ENCODE assay signal across 26 cellular contexts in genomic region chr3:127287840-127288239, GRCh38. TPM values are rescaled to one million over a fixed set of nuclear protein-coding genes. Genes with fewer than 3 reads are reported as not detected.
DNase-seq lines count a peak whose midpoint lies in the region; ATAC-seq, FAIRE-seq and TF ChIP-seq lines count a peak whose summit lies in the region.
"Had no signal": no experiment of that assay in that cellular context is flagged by ENCODE, and none has a peak within 500 bp of the region (broad histone marks: within the 10 kb centered on the region; RNA-seq: fewer than 3 reads in every experiment).

Gene PRR20G, minus strand, starts transcription at chr3:127288046. Its CDS starts 681 bp downstream, at chr3:127287365.

- H3K14ac ChIP-seq in H1 (ENCODE audit: insufficient read length), result no peak within 1 kb of the TSS

- H3K27me3 ChIP-seq in Loucy (ENCODE audit: insufficient read depth, low read length, poor library complexity, severe bottlenecking), result no peaks in the 10 kb centered on the region
- H3K27me3 ChIP-seq in H1 (replicated peaks in 1 of 4; ENCODE audit: control insufficient read depth in 3 of 4, extremely low read depth in 1 of 4, insufficient read depth in 3 of 4, low read length in 3 of 4), result no peaks in the 10 kb centered on the region
- H3K27me3 ChIP-seq in testis, result no peaks in the 10 kb centered on the region
- H3K27me3 ChIP-seq: brain microvascular endothelial cell, thyroid gland had no signal

- H2BK120ac ChIP-seq in H1 (replicated peaks; ENCODE audit: low read depth, low read length), result no peak within 1 kb of the TSS

- H3K79me1 ChIP-seq in H1 (ENCODE audit: low read depth, low read length), result no peaks in the 10 kb centered on the region

- H3K27ac Mint-ChIP-seq in activated CD8-positive, alpha-beta T cell treated with anti-CD3 and anti-CD28 coated beads, Interleukin-2, amount 10 ng/mL, durations not matched to agents 7 days and 5 days, result no peak within 1 kb of the TSS
- no peak within 1 kb of the TSS for H3K27ac Mint-ChIP-seq in activated CD8-positive, alpha-beta T cell treated with anti-CD3 and anti-CD28 coated beads for 36 hours
- no peak within 1 kb of the TSS for H3K27ac Mint-ChIP-seq in T-helper 2 cell treated with Interferon-gamma antibody and Interleukin-4, amounts not matched to agents 5 μg/mL and 100 μg/mL, for 36 hours
- H3K27ac Mint-ChIP-seq: activated CD4-positive, alpha-beta T cell treated with anti-CD3 and anti-CD28 coated beads for 36 hours; activated naive CD8-positive, alpha-beta T cell treated with anti-CD3 and anti-CD28 coated beads, Interleukin-2, amount 50 U/mL, for 24 hours; CD4-positive, alpha-beta T cell; nephron progenitor cell had no signal

- H3K4ac ChIP-seq in H1 (replicated peaks; ENCODE audit: insufficient read length, low read depth, low read length), result no peak within 1 kb of the TSS

- H3K4me2 ChIP-seq in Loucy (ENCODE audit: low read depth, low read length, poor library complexity, severe bottlenecking) (no peak within 1 kb of the TSS), H1 (ENCODE audit: insufficient read depth in 1 of 2, low read depth in 2 of 2, low read length in 2 of 2) (no peak within 1 kb of the TSS)

- intact Hi-C loops in activated CD8-positive, alpha-beta T cell treated with anti-CD3 and anti-CD28 coated beads for 36 hours (cut with micrococcal nuclease), result no loop called here
- intact Hi-C loops in testis (cut with DNase I; ENCODE audit: low total_unique reads), result no loop called here

- H2BK5ac ChIP-seq in H1 (ENCODE audit: low read depth, low read length), result no peak within 1 kb of the TSS

- H3K36me3 ChIP-seq in Loucy (ENCODE audit: insufficient read depth, low read length), result no peaks in the 10 kb centered on the region
- H3K36me3 ChIP-seq in H1 (ENCODE audit: control insufficient read depth in 2 of 4, insufficient read depth in 4 of 4, low read length in 3 of 4), result no peaks in the 10 kb centered on the region
- H3K36me3 ChIP-seq in testis (ENCODE audit: low read depth, missing control alignments), result no peaks in the 10 kb centered on the region
- H3K36me3 ChIP-seq: brain microvascular endothelial cell, prostate gland, thyroid gland had no signal

- no peak within 1 kb of the TSS for H4K8ac ChIP-seq in H1 (ENCODE audit: extremely low read depth, insufficient read depth, low read length)

- no peak within 1 kb of the TSS for H3K23ac ChIP-seq in H1 (ENCODE audit: insufficient read length)

- H4K91ac ChIP-seq in H1 (replicated peaks; ENCODE audit: insufficient read length, low read length), result no peak within 1 kb of the TSS

- no peak within 1 kb of the TSS for H3K18ac ChIP-seq in H1 (ENCODE audit: extremely low read depth, low read length)

- no peaks in the 10 kb centered on the region for H3K23me2 ChIP-seq in H1 (ENCODE audit: low read depth, low read length)

- no peak within 1 kb of the TSS for H3K4me3 Mint-ChIP-seq in activated CD8-positive, alpha-beta T cell treated with anti-CD3 and anti-CD28 coated beads, Interleukin-2, amount 10 ng/mL, durations not matched to agents 7 days and 5 days
- no peak within 1 kb of the TSS for H3K4me3 Mint-ChIP-seq in activated CD8-positive, alpha-beta T cell treated with anti-CD3 and anti-CD28 coated beads for 36 hours
- H3K4me3 Mint-ChIP-seq in T-helper 2 cell treated with Interferon-gamma antibody and Interleukin-4, amounts not matched to agents 5 μg/mL and 100 μg/mL, for 36 hours, result no peak within 1 kb of the TSS
- H3K4me3 Mint-ChIP-seq: activated CD4-positive, alpha-beta T cell treated with anti-CD3 and anti-CD28 coated beads for 36 hours; activated naive CD8-positive, alpha-beta T cell treated with anti-CD3 and anti-CD28 coated beads, Interleukin-2, amount 50 U/mL, for 24 hours; CD4-positive, alpha-beta T cell; nephron progenitor cell had no signal

- H3K9me3 Mint-ChIP-seq in activated CD8-positive, alpha-beta T cell treated with anti-CD3 and anti-CD28 coated beads, Interleukin-2, amount 10 ng/mL, durations not matched to agents 7 days and 5 days (ENCODE audit: insufficient read depth), result no peaks in the 10 kb centered on the region
- H3K9me3 Mint-ChIP-seq in activated CD8-positive, alpha-beta T cell treated with anti-CD3 and anti-CD28 coated beads for 36 hours, result peaks cover 8% of the 10 kb centered on the region
- H3K9me3 Mint-ChIP-seq in T-helper 2 cell treated with Interferon-gamma antibody and Interleukin-4, amounts not matched to agents 5 μg/mL and 100 μg/mL, for 36 hours, result no peaks in the 10 kb centered on the region

- H3K4me1 Mint-ChIP-seq in activated CD8-positive, alpha-beta T cell treated with anti-CD3 and anti-CD28 coated beads, Interleukin-2, amount 10 ng/mL, durations not matched to agents 7 days and 5 days (ENCODE audit: low read depth), result no peaks in the 10 kb centered on the region
- no peaks in the 10 kb centered on the region for H3K4me1 Mint-ChIP-seq in activated CD8-positive, alpha-beta T cell treated with anti-CD3 and anti-CD28 coated beads for 36 hours (ENCODE audit: low read depth)
- H3K4me1 Mint-ChIP-seq in T-helper 2 cell treated with Interferon-gamma antibody and Interleukin-4, amounts not matched to agents 5 μg/mL and 100 μg/mL, for 36 hours (ENCODE audit: low read depth), result no peaks in the 10 kb centered on the region
- H3K4me1 Mint-ChIP-seq: activated CD4-positive, alpha-beta T cell treated with anti-CD3 and anti-CD28 coated beads for 36 hours; activated naive CD8-positive, alpha-beta T cell treated with anti-CD3 and anti-CD28 coated beads, Interleukin-2, amount 50 U/mL, for 24 hours; nephron progenitor cell had no signal

- TF ChIP-seq RAD21 in H1 (IDR thresholded peaks at IDR 0.05 in 1 of 2, conservative IDR thresholded peaks at IDR 0.05 in 1 of 2; ENCODE audit: low read depth in 2 of 2, low read length in 2 of 2), result peak in 1 of 2 experiments; percentile 32; a peak in 1 of 4 replicates

- H3K79me2 ChIP-seq in Loucy (ENCODE audit: insufficient read depth, low read length) (no peaks in the 10 kb centered on the region), H1 (ENCODE audit: control insufficient read depth in 1 of 2, insufficient read depth in 2 of 2, low read length in 2 of 2) (no peaks in the 10 kb centered on the region)

- no peak within 1 kb of the TSS for H2AK5ac ChIP-seq in H1 (ENCODE audit: low read depth, low read length)

- no peak within 1 kb of the TSS for H3K9ac ChIP-seq in Loucy (ENCODE audit: low read depth, low read length, poor library complexity, severe bottlenecking)
- no peak within 1 kb of the TSS for H3K9ac ChIP-seq in H1 (replicated peaks in 1 of 4; ENCODE audit: extremely low read depth in 1 of 4, low read depth in 3 of 4, low read length in 3 of 4)

- DNase-seq in activated CD8-positive, alpha-beta T cell treated with anti-CD3 and anti-CD28 coated beads, Interleukin-2, amount 10 ng/mL, durations not matched to agents 7 days and 5 days, result peak; percentile 26
- DNase-seq in activated CD8-positive, alpha-beta T cell treated with anti-CD3 and anti-CD28 coated beads for 36 hours, result no peak
- no peak for DNase-seq in H1 (ENCODE audit: low read depth in 1 of 2, low spot score in 2 of 2)
- DNase-seq in testis, result peak; percentile 81
- no peak for DNase-seq in GM10248 (ENCODE audit: extremely low spot score)
- DNase-seq in T-helper 2 cell treated with Interferon-gamma antibody and Interleukin-4, amounts not matched to agents 5 μg/mL and 100 μg/mL, for 36 hours (ENCODE audit: low spot score), result no peak
- DNase-seq: activated CD4-positive, alpha-beta T cell treated with anti-CD3 and anti-CD28 coated beads for 36 hours; activated CD8-positive, alpha-beta memory T cell treated with anti-CD3 and anti-CD28 coated beads, Interleukin-2, amount 50 U/mL, for 48 hours; activated effector memory CD4-positive, alpha-beta T cell treated with Interleukin-2 at 50 U/mL for 16 hours; activated naive CD8-positive, alpha-beta T cell treated with anti-CD3 and anti-CD28 coated beads, Interleukin-2, amount 50 U/mL, for 24 hours; brain microvascular endothelial cell; CD4-positive, alpha-beta T cell; midbrain; NCI-H2029 treated with DMSO at 0.1 percent for 48 hours; NCI-H446 treated with DMSO at 0.1 percent for 48 hours; nephron progenitor cell; NK-92 treated with Interleukin-12 subunit alpha and Interleukin-12 subunit beta, amount 100 ng/mL, for 24 hours; RPMI8226; stimulated activated CD4-positive, alpha-beta T cell treated with anti-CD3 and anti-CD28 coated beads, Interleukin-1b, Interleukin-23, amount 100 ng/mL, for 48 hours; stimulated activated naive CD4-positive, alpha-beta T cell treated with Interleukin-2 at 50 U/mL for 16 hours; thyroid gland had no signal

- H3K27me3 Mint-ChIP-seq in activated CD8-positive, alpha-beta T cell treated with anti-CD3 and anti-CD28 coated beads, Interleukin-2, amount 10 ng/mL, durations not matched to agents 7 days and 5 days (ENCODE audit: low read depth), result no peaks in the 10 kb centered on the region
- H3K27me3 Mint-ChIP-seq in activated CD8-positive, alpha-beta T cell treated with anti-CD3 and anti-CD28 coated beads for 36 hours, result no peaks in the 10 kb centered on the region
- H3K27me3 Mint-ChIP-seq in T-helper 2 cell treated with Interferon-gamma antibody and Interleukin-4, amounts not matched to agents 5 μg/mL and 100 μg/mL, for 36 hours (ENCODE audit: low read depth), result no peaks in the 10 kb centered on the region

- H2AFZ ChIP-seq in Loucy (ENCODE audit: low read length) (no peak within 1 kb of the TSS), H1 (ENCODE audit: low read length) (peak within 1 kb of the TSS; percentile 81)

- H2BK20ac ChIP-seq in H1 (ENCODE audit: low read length), result no peak within 1 kb of the TSS

- TF ChIP-seq CTCF in activated CD8-positive, alpha-beta T cell treated with anti-CD3 and anti-CD28 coated beads for 36 hours (IDR thresholded peaks at IDR 0.05), result no peak
- TF ChIP-seq CTCF in Loucy (conservative IDR thresholded peaks at IDR 0.05; ENCODE audit: low read length), result peak; percentile 27; the same call in 1 of the 2 replicates
- TF ChIP-seq CTCF in H1 (IDR thresholded peaks at IDR 0.05; ENCODE audit: control extremely low read depth in 1 of 3, insufficient read depth in 1 of 3, low read depth in 1 of 3, low read length in 3 of 3), result peak; percentile 22 to 42 (median 33); a peak in 3 of 4 replicates
- no peak for TF ChIP-seq CTCF in testis (IDR thresholded peaks at IDR 0.05)
- TF ChIP-seq CTCF in GM10248 (IDR thresholded peaks at IDR 0.05; ENCODE audit: control extremely low read depth, extremely low read depth, low read depth, missing control alignments), result no peak

- H3K9me3 ChIP-seq in Loucy (ENCODE audit: insufficient read depth, low read depth, low read length), result no peaks in the 10 kb centered on the region
- peaks cover 4 to 10% of the 10 kb centered on the region in 2 experiments for H3K9me3 ChIP-seq in H1 (ENCODE audit: insufficient read depth in 2 of 2, low read depth in 1 of 2, low read length in 1 of 2)
- no peaks in the 10 kb centered on the region for H3K9me3 ChIP-seq in testis
- H3K9me3 ChIP-seq: prostate gland, thyroid gland had no signal

- H3F3A ChIP-seq in Loucy (ENCODE audit: low read depth), result no peaks in the 10 kb centered on the region

- H3K36me3 Mint-ChIP-seq in activated CD8-positive, alpha-beta T cell treated with anti-CD3 and anti-CD28 coated beads, Interleukin-2, amount 10 ng/mL, durations not matched to agents 7 days and 5 days (ENCODE audit: low read depth), result no peaks in the 10 kb centered on the region
- H3K36me3 Mint-ChIP-seq in activated CD8-positive, alpha-beta T cell treated with anti-CD3 and anti-CD28 coated beads for 36 hours (ENCODE audit: low read depth), result no peaks in the 10 kb centered on the region
- no peaks in the 10 kb centered on the region for H3K36me3 Mint-ChIP-seq in T-helper 2 cell treated with Interferon-gamma antibody and Interleukin-4, amounts not matched to agents 5 μg/mL and 100 μg/mL, for 36 hours (ENCODE audit: low read depth)

- no peak within 1 kb of the TSS for H3K27ac ChIP-seq in H1 (ENCODE audit: low read depth, low read length)
- H3K27ac ChIP-seq in testis, result no peak within 1 kb of the TSS
- H3K27ac ChIP-seq: brain microvascular endothelial cell, prostate gland, thyroid gland had no signal

- FAIRE-seq in H1 (lab: Jason Lieb, UNC), result no peak
- FAIRE-seq: colon had no signal

- H3K4me1 ChIP-seq in Loucy (ENCODE audit: insufficient read depth, low read length, poor library complexity, severe bottlenecking), result no peaks in the 10 kb centered on the region
- H3K4me1 ChIP-seq in H1 (replicated peaks in 1 of 4; ENCODE audit: control insufficient read depth in 3 of 4, insufficient read depth in 4 of 4, low read length in 3 of 4), result no peaks in the 10 kb centered on the region
- H3K4me1 ChIP-seq in testis, result no peaks in the 10 kb centered on the region
- H3K4me1 ChIP-seq: prostate gland, thyroid gland had no signal

- H3K9me2 ChIP-seq in Loucy (replicated peaks; ENCODE audit: low read depth, low read length), result no peaks in the 10 kb centered on the region

- H2BK12ac ChIP-seq in H1 (ENCODE audit: low read depth, low read length), result no peak within 1 kb of the TSS

- H2BK15ac ChIP-seq in H1 (ENCODE audit: low read length), result no peak within 1 kb of the TSS

- no peak within 1 kb of the TSS for H3K56ac ChIP-seq in H1 (replicated peaks; ENCODE audit: insufficient read length, low read depth, low read length)

- TF ChIP-seq EP300 in H1 (IDR thresholded peaks at IDR 0.05; ENCODE audit: borderline replicate concordance in 1 of 2, low read depth in 2 of 2, low read length in 2 of 2), result no peak

- no peak within 1 kb of the TSS for H4K5ac ChIP-seq in H1 (ENCODE audit: insufficient read length, low read depth, low read length)

- H3K4me3 ChIP-seq in Loucy (ENCODE audit: low read length, poor library complexity, severe bottlenecking) (no peak within 1 kb of the TSS), H1 (ENCODE audit: extremely low read depth in 1 of 4, insufficient read depth in 2 of 4, low read depth in 3 of 4, low read length in 4 of 4) (no peak within 1 kb of the TSS), testis (peak within 1 kb of the TSS; percentile 23 to 39)
- H3K4me3 ChIP-seq: prostate gland, thyroid gland had no signal

- CTCF ChIA-PET in activated CD8-positive, alpha-beta T cell treated with anti-CD3 and anti-CD28 coated beads, Interleukin-2, amount 10 ng/mL, durations not matched to agents 7 days and 5 days (lab: Charles Lee), result no interaction called here
- CTCF ChIA-PET in activated CD8-positive, alpha-beta T cell treated with anti-CD3 and anti-CD28 coated beads for 36 hours (lab: Charles Lee), result no interaction called here
- CTCF ChIA-PET in H1 (lab: Charles Lee; ENCODE audit: partially characterized antibody) (interaction anchor here (0.7 to 2.5 kb wide), 12 partner anchors 10 to 188 kb away, joined by 3 to 11 read pairs (median 4); no protein-coding TSS in a partner anchor), GM10248 (lab: Yijun Ruan, JAX) (interaction anchor here (1.2 kb wide), 1 partner anchor 21 kb away, joined by 3 read pairs; no protein-coding TSS in a partner anchor)

- POLR2A ChIA-PET in activated CD8-positive, alpha-beta T cell treated with anti-CD3 and anti-CD28 coated beads, Interleukin-2, amount 10 ng/mL, durations not matched to agents 7 days and 5 days (lab: Charles Lee), result no interaction called here
- POLR2A ChIA-PET in activated CD8-positive, alpha-beta T cell treated with anti-CD3 and anti-CD28 coated beads for 36 hours (lab: Charles Lee), result no interaction called here
- POLR2A ChIA-PET in H1 (lab: Charles Lee; ENCODE audit: partially characterized antibody), result no interaction called here
- POLR2A ChIA-PET in GM10248 (lab: Yijun Ruan, JAX), result no interaction called here

- 89% methylated on average over 17 of the region's 17 CpGs; no CpG with 5 or more reads in 1 of the 2 experiments for WGBS in H1 (ENCODE audit: extremely low coverage in 1 of 2, insufficient coverage in 1 of 2, insufficient read length in 1 of 2, insufficient replicate concordance in 2 of 2, low coverage in 1 of 2, low lambda C conversion rate in 2 of 2, missing lambda C conversion rate in 1 of 2), 2 experiments
- 64 to 68% methylated on average over 17 of the region's 17 CpGs for WGBS in testis, 2 donors

- H4K20me1 ChIP-seq in Loucy (ENCODE audit: insufficient read depth, low read length, poor library complexity, severe bottlenecking) (no peaks in the 10 kb centered on the region), H1 (replicated peaks in 1 of 2; ENCODE audit: control insufficient read depth in 1 of 2, insufficient read depth in 2 of 2, low read length in 2 of 2) (peaks cover 0 to 1% of the 10 kb centered on the region in 2 experiments)

- TF ChIP-seq POLR2A in H1 (IDR thresholded peaks at IDR 0.05; ENCODE audit: control extremely low read depth in 1 of 2, low read depth in 2 of 2, low read length in 2 of 2), result no peak
- no peak for TF ChIP-seq POLR2A in testis (IDR thresholded peaks at IDR 0.05)

- ATAC-seq in activated CD8-positive, alpha-beta T cell treated with anti-CD3 and anti-CD28 coated beads, Interleukin-2, amount 10 ng/mL, durations not matched to agents 7 days and 5 days, result no peak
- no peak for ATAC-seq in activated CD8-positive, alpha-beta T cell treated with anti-CD3 and anti-CD28 coated beads for 36 hours
- ATAC-seq in GM18907 (IDR thresholded peaks at IDR 0.05; ENCODE audit: unreplicated experiment), result no peak
- ATAC-seq: activated CD4-positive, alpha-beta T cell treated with anti-CD3 and anti-CD28 coated beads for 36 hours; activated naive CD8-positive, alpha-beta T cell treated with anti-CD3 and anti-CD28 coated beads, Interleukin-2, amount 50 U/mL, for 24 hours; left lobe of liver had no signal

RNA-seq across cellular contexts. Expression of gene PRR20G, which starts in this region (rescaled TPM):
- total RNA-seq in activated CD8-positive, alpha-beta T cell treated with anti-CD3 and anti-CD28 coated beads, Interleukin-2, amount 10 ng/mL, durations not matched to agents 7 days and 5 days, result not detected
- total RNA-seq in activated CD8-positive, alpha-beta T cell treated with anti-CD3 and anti-CD28 coated beads for 36 hours, result not detected
- total RNA-seq in H1 (2021; fragmentation: NEBNext Ultra II Directional; extraction: Animal tissue kit (Norgen Biotek cat#: 25700)), result not detected in 2 replicates
- 0.24 and 0.67 TPM in 2 replicates for polyA plus RNA-seq in H1 (2011; rRNA removed)
- 0.23 TPM for polyA plus RNA-seq in H1 (2011; cell fraction: cytosol; rRNA removed)
- polyA plus RNA-seq in H1 (2011; cell fraction: nucleus; rRNA removed), result 0.41 TPM
- polyA plus RNA-seq in H1 (2012, experiment 1 of 2), result 0.15 to 0.44 TPM (median 0.23 TPM) in 4 replicates
- 0.24 TPM for polyA plus RNA-seq in H1 (2012, experiment 2 of 2)
- polyA plus RNA-seq in H1 (2013, experiment 1 of 2), result 0.20 TPM
- 0.17 TPM for polyA plus RNA-seq in H1 (2013, experiment 2 of 2)
- polyA minus RNA-seq in H1 (2011; rRNA and poly(A)+ RNA removed), result 0.17 TPM in 1 of 2 replicates, not detected in the other
- polyA minus RNA-seq in H1 (2011; cell fraction: cytosol; rRNA and poly(A)+ RNA removed), result not detected
- not detected for polyA minus RNA-seq in H1 (2011; cell fraction: nucleus; rRNA and poly(A)+ RNA removed)
- 10 to 100 TPM in 1 of 2 donors, 1 to 10 TPM in 1; 9.1 to 12.8 TPM for total RNA-seq in testis
- 10.5 TPM for polyA plus RNA-seq in testis (ENCODE audit: insufficient read depth, low read depth, low replicate concordance)
- total RNA-seq: activated CD4-positive, alpha-beta T cell treated with anti-CD3 and anti-CD28 coated beads for 36 hours; CD4-positive, alpha-beta T cell; left lobe of liver; thyroid gland had no signal

Comparison
In these comparisons a context has a peak if more than half of its experiments do, and no peak if none do; other contexts are left out.
1. RNA of gene PRR20G (total RNA-seq): 9.1 to 12.8 TPM in testis; not detected in activated CD8-positive, alpha-beta T cell treated with anti-CD3 and anti-CD28 coated beads, Interleukin-2, amount 10 ng/mL, durations not matched to agents 7 days and 5 days, not detected in activated CD8-positive, alpha-beta T cell treated with anti-CD3 and anti-CD28 coated beads for 36 hours and not detected in H1; every median in the first group is over 10 times any median in the second.
2. Peak in DNase-seq in activated CD8-positive, alpha-beta T cell treated with anti-CD3 and anti-CD28 coated beads, Interleukin-2, amount 10 ng/mL, durations not matched to agents 7 days and 5 days; RNA of the gene not detected or under 1 TPM.
3. CTCF ChIP-seq: peak in Loucy (single experiment) and H1 (3 of 3); none in activated CD8-positive, alpha-beta T cell treated with anti-CD3 and anti-CD28 coated beads for 36 hours (single experiment), testis (0 of 3) and GM10248 (single experiment).
4. H3K4me3 ChIP-seq: peak in testis (2 of 2); none in Loucy (single experiment) and H1 (0 of 4).
5. CTCF ChIA-PET loops: an anchor here in H1 (0.7 to 2.5 kb wide) and GM10248 (1.2 kb wide); none called in activated CD8-positive, alpha-beta T cell treated with anti-CD3 and anti-CD28 coated beads, Interleukin-2, amount 10 ng/mL, durations not matched to agents 7 days and 5 days and activated CD8-positive, alpha-beta T cell treated with anti-CD3 and anti-CD28 coated beads for 36 hours.